In the genomic region with DNA sequence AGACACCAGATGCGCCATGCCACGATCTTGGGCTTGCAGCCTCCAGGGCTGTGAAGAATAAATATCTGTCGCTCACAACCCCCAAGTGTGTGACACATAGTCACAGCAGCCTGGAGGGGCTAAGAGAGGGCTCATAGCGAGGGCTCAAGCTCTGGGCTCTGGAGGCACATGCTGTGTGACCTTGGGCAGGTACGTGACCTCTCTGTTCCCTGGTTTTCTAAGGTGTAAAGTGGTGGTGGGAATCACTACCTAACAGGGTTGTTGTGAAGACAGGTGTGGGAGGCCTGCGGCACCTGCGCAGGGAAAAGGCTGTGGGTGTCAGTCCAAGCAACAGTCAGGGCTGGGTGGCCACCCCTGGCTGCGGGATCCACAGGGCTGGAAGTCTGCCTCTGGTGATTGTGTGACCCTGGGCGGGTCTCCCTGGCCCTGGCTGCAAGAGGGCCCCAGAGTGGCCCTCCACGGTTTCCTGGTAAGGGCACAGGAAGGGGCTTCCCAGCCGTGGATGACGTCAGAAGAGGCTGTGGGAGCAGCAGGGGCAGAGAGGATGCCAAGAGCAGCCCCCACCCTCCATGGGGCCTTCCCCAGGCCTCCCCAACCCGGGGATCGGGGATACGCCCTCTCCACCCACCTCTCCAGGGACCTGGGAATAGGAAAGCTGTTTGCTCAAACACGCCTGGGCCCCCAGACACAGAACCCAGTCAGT, we compare ENCODE assay signal across 21 cellular contexts.
"Had no signal": no experiment of that assay in that cellular context is flagged by ENCODE, and none has a peak within 500 bp of the region (broad histone marks: within the 10 kb centered on the region; RNA-seq: fewer than 3 reads in every experiment).

No MANE protein-coding gene starts in this region.

- H3K9me3 ChIP-seq: breast epithelium, Peyer's patch, SJCRH30, SK-N-SH had no signal

- H3K36me3 ChIP-seq: breast epithelium, Peyer's patch, SJCRH30 had no signal

- DNase-seq: activated CD4-positive, alpha-beta memory T cell treated with anti-CD3 and anti-CD28 coated beads for 36 hours; activated CD4-positive, alpha-beta T cell treated with anti-CD3 and anti-CD28 coated beads, Interleukin-2, amount 10 ng/mL, durations not matched to agents 7 days and 5 days; activated CD4-positive, CD25-positive, alpha-beta regulatory T cell; activated CD8-positive, alpha-beta memory T cell treated with anti-CD3 and anti-CD28 coated beads, Interleukin-2, amount 50 U/mL, for 4 hours; aorta; caudate nucleus; MM.1S; NCI-H1105 treated with DMSO at 0.1 percent for 48 hours; NCI-H1436 treated with DMSO at 0.1 percent for 48 hours; NCI-H187 treated with DMSO at 0.1 percent for 48 hours; NCI-H2081 treated with DMSO at 0.1 percent for 48 hours; NCI-H446; NCI-H524; Peyer's patch; Right ventricle myocardium superior; SJCRH30; SK-N-SH; T-helper 1 cell had no signal

- H3K27ac ChIP-seq: breast epithelium, Peyer's patch, RWPE1, SJCRH30, VCaP had no signal

- H3K4me3 ChIP-seq: breast epithelium, Peyer's patch, SJCRH30 had no signal

- H3K4me1 ChIP-seq: breast epithelium, Peyer's patch, SJCRH30 had no signal

- H3K27me3 ChIP-seq: breast epithelium, Peyer's patch, SJCRH30 had no signal

- H3K9ac ChIP-seq: SK-N-SH had no signal

- H3K4me2 ChIP-seq: SK-N-SH had no signal
